In the genomic region with DNA sequence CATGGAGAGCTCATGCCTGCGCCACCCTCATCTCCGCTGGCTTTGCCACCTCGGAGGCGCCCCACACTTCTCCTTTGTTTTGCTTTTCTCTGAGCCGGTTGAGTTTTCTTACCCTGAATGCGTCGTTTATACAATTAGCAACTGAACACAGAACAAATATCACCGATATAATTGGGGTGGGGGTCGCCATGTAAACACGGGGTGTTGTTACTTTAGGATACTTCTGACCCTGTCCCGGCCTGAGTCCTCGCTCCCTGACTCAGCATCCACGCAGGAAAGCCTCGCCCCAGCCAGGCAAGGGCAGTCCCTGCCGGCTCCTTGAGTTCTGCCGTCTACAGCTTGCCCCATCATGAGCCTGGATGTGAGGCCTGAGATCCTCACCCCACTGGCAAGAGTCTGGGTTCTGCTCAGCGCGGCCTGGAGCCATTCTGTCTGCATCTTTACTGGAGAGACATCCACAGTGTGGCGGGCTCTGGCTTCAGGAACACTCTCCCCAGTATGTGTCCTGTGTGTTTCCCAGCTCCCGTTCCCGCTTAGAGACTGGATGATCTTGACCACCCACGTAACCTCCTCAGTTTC, we compare ENCODE assay signal across 16 cellular contexts. TPM values are rescaled to one million over a fixed set of nuclear protein-coding genes. Genes with fewer than 3 reads are reported as not detected.
DNase-seq lines count a peak whose midpoint lies in the region; ATAC-seq and TF ChIP-seq lines count a peak whose summit lies in the region.
"Had no signal": no experiment of that assay in that cellular context is flagged by ENCODE, and none has a peak within 500 bp of the region (broad histone marks: within the 10 kb centered on the region; RNA-seq: fewer than 3 reads in every experiment).

No MANE protein-coding gene starts in this region.

- peak overlapping the region; percentile 72 for H3K4me3 Mint-ChIP-seq in activated naive CD4-positive, alpha-beta T cell treated with anti-CD3 and anti-CD28 coated beads, Interleukin-2, amount 50 U/mL, for 24 hours
- no peak overlapping the region for H3K4me3 Mint-ChIP-seq in chondrocyte (ENCODE audit: unreplicated experiment)
- H3K4me3 Mint-ChIP-seq: activated CD8-positive, alpha-beta memory T cell treated with anti-CD3 and anti-CD28 coated beads, Interleukin-2, amount 10 ng/mL, durations not matched to agents 7 days and 5 days had no signal

- H2AFZ ChIP-seq in mesenchymal stem cell (ENCODE audit: low read depth, low read length): no peak overlapping the region

- H3K4me2 ChIP-seq in mesenchymal stem cell (ENCODE audit: low read length, poor library complexity, severe bottlenecking): no peak overlapping the region

- H3K36me3 Mint-ChIP-seq in activated naive CD4-positive, alpha-beta T cell treated with anti-CD3 and anti-CD28 coated beads, Interleukin-2, amount 50 U/mL, for 24 hours: no peaks in the 10 kb centered on the region
- peaks cover 7% of the 10 kb centered on the region for H3K36me3 Mint-ChIP-seq in chondrocyte (ENCODE audit: low read depth)

- H2BK5ac ChIP-seq in mesenchymal stem cell (ENCODE audit: low read depth, low read length, poor library complexity, severe bottlenecking): no peak overlapping the region

- no peaks in the 10 kb centered on the region for H3K79me1 ChIP-seq in mesenchymal stem cell (replicated peaks; ENCODE audit: low read length, poor library complexity, severe bottlenecking)

- H3K9me3 Mint-ChIP-seq in activated naive CD4-positive, alpha-beta T cell treated with anti-CD3 and anti-CD28 coated beads, Interleukin-2, amount 50 U/mL, for 24 hours: no peaks in the 10 kb centered on the region
- no peaks in the 10 kb centered on the region for H3K9me3 Mint-ChIP-seq in chondrocyte (ENCODE audit: low read depth)

- H3K23ac ChIP-seq in mesenchymal stem cell (ENCODE audit: low read length in 2 of 2): peak overlapping the region in 1 of 2 experiments; percentile 3

- no peak overlapping the region for H2BK120ac ChIP-seq in mesenchymal stem cell (ENCODE audit: low read depth, low read length)

- ATAC-seq in thoracic aorta (ENCODE audit: insufficient number of reproducible peaks, low FRiP score, low read depth) (no peak), gastroesophageal sphincter (no peak)
- ATAC-seq: activated CD8-positive, alpha-beta memory T cell treated with anti-CD3 and anti-CD28 coated beads, Interleukin-2, amount 10 ng/mL, durations not matched to agents 7 days and 5 days; Panc1 had no signal

- H3K14ac ChIP-seq in mesenchymal stem cell (ENCODE audit: low read length in 2 of 2): no peak overlapping the region

- peak overlapping the region in 1 of 2 experiments; percentile 28 for H3K18ac ChIP-seq in mesenchymal stem cell (ENCODE audit: low read depth in 1 of 2, low read length in 2 of 2)

- no peak overlapping the region for H3K9ac ChIP-seq in mesenchymal stem cell (ENCODE audit: low read length)

- TF ChIP-seq EP300 in gastroesophageal sphincter (IDR thresholded peaks at IDR 0.05): no peak

- no peak for DNase-seq in activated naive CD4-positive, alpha-beta T cell (lab: John Stamatoyannopoulos, UW)
- DNase-seq in chondrocyte (ENCODE audit: low spot score) (peak; percentile 78), mesenchymal stem cell (peak; percentile 49), thoracic aorta (ENCODE audit: low spot score) (no peak), OCI-M1 (lab: John Stamatoyannopoulos, UW) (no peak), posterior vena cava (ENCODE audit: low spot score) (no peak)
- DNase-seq: activated CD8-positive, alpha-beta memory T cell treated with anti-CD3 and anti-CD28 coated beads, Interleukin-2, amount 10 ng/mL, durations not matched to agents 7 days and 5 days; hypothalamus; NCI-H1105 treated with DMSO at 0.1 percent for 48 hours; NCI-H510A; posterior cingulate gyrus; T1000 had no signal

- no peak overlapping the region for H2BK15ac ChIP-seq in mesenchymal stem cell (ENCODE audit: low read depth, poor library complexity, severe bottlenecking)

- H4K91ac ChIP-seq in mesenchymal stem cell (ENCODE audit: low read length): no peak overlapping the region

- H3K27me3 ChIP-seq in mesenchymal stem cell (ENCODE audit: control insufficient read depth in 1 of 2, insufficient read depth in 1 of 2, low read length in 2 of 2) (peaks cover 91 to 100% of the 10 kb centered on the region in 2 experiments), thoracic aorta (replicated peaks; ENCODE audit: insufficient read depth) (peaks cover 8% of the 10 kb centered on the region), gastroesophageal sphincter (peaks cover 94% of the 10 kb centered on the region)

- H3K9me3 ChIP-seq in mesenchymal stem cell (ENCODE audit: control insufficient read depth, low read length) (no peaks in the 10 kb centered on the region), thoracic aorta (no peaks in the 10 kb centered on the region), gastroesophageal sphincter (no peaks in the 10 kb centered on the region)

- 26% methylated on average over 19 of the region's 22 CpGs for WGBS in mesenchymal stem cell
- WGBS in gastroesophageal sphincter (ENCODE audit: low coverage in 1 of 2), 2 donors: 17 to 18% methylated on average over 4 to 12 of the region's 22 CpGs

- H3K27ac Mint-ChIP-seq in activated naive CD4-positive, alpha-beta T cell treated with anti-CD3 and anti-CD28 coated beads, Interleukin-2, amount 50 U/mL, for 24 hours: no peak overlapping the region
- no peak overlapping the region for H3K27ac Mint-ChIP-seq in chondrocyte (ENCODE audit: unreplicated experiment)
- H3K27ac Mint-ChIP-seq: activated CD8-positive, alpha-beta memory T cell treated with anti-CD3 and anti-CD28 coated beads, Interleukin-2, amount 10 ng/mL, durations not matched to agents 7 days and 5 days had no signal

- peak overlapping the region; percentile 65 for H4K8ac ChIP-seq in mesenchymal stem cell (ENCODE audit: low read length)

- H3K4me1 ChIP-seq in mesenchymal stem cell (ENCODE audit: control insufficient read depth, insufficient read depth, low read depth, low read length) (peaks cover 19% of the 10 kb centered on the region), thoracic aorta (ENCODE audit: control insufficient read depth in 1 of 2, low read depth in 2 of 2) (peaks cover 11 to 23% of the 10 kb centered on the region in 2 donors), gastroesophageal sphincter (peaks cover 0 to 44% (median 14%) of the 10 kb centered on the region in 3 donors)

- peak overlapping the region in 1 of 2 experiments; percentile 21 for H3K4ac ChIP-seq in mesenchymal stem cell (ENCODE audit: low read depth in 1 of 2, low read length in 2 of 2)

- H3K4me3 ChIP-seq in mesenchymal stem cell (ENCODE audit: insufficient read depth in 1 of 2, low read depth in 1 of 2, low read length in 2 of 2) (peak overlapping the region in 1 of 2 experiments; percentile 63), thoracic aorta (peak overlapping the region; percentile 33), gastroesophageal sphincter (peak overlapping the region in 1 of 2 donors; percentile 25)

- intact Hi-C loops in posterior vena cava (cut with DNase I): no loop called here

- no peak for TF ChIP-seq CTCF in chondrocyte (IDR thresholded peaks at IDR 0.05)
- no peak for TF ChIP-seq CTCF in thoracic aorta (IDR thresholded peaks at IDR 0.05)
- TF ChIP-seq CTCF in gastroesophageal sphincter (IDR thresholded peaks at IDR 0.05): no peak

- TF ChIP-seq POLR2A in gastroesophageal sphincter (IDR thresholded peaks at IDR 0.05): no peak

- no peak overlapping the region for H2AK5ac ChIP-seq in mesenchymal stem cell (ENCODE audit: low read length, severe bottlenecking)

- no peak overlapping the region for H2BK12ac ChIP-seq in mesenchymal stem cell (ENCODE audit: low read length in 2 of 2)

- H3K36me3 ChIP-seq in mesenchymal stem cell (ENCODE audit: control insufficient read depth in 1 of 2, insufficient read depth in 2 of 2, low read depth in 1 of 2, low read length in 2 of 2) (no peaks in the 10 kb centered on the region), thoracic aorta (no peaks in the 10 kb centered on the region), gastroesophageal sphincter (no peaks in the 10 kb centered on the region)

- no peak overlapping the region for H3K27ac ChIP-seq in mesenchymal stem cell (ENCODE audit: low read length, poor library complexity, severe bottlenecking)
- no peak overlapping the region for H3K27ac ChIP-seq in thoracic aorta
- no peak overlapping the region for H3K27ac ChIP-seq in gastroesophageal sphincter

- H3K27me3 Mint-ChIP-seq in activated naive CD4-positive, alpha-beta T cell treated with anti-CD3 and anti-CD28 coated beads, Interleukin-2, amount 50 U/mL, for 24 hours: peaks cover 58% of the 10 kb centered on the region
- peaks cover 23% of the 10 kb centered on the region for H3K27me3 Mint-ChIP-seq in chondrocyte (ENCODE audit: low read depth)

- peaks cover 33% of the 10 kb centered on the region for H3K4me1 Mint-ChIP-seq in activated naive CD4-positive, alpha-beta T cell treated with anti-CD3 and anti-CD28 coated beads, Interleukin-2, amount 50 U/mL, for 24 hours
- peaks cover 20% of the 10 kb centered on the region for H3K4me1 Mint-ChIP-seq in chondrocyte (ENCODE audit: low read depth)

RNA-seq across cellular contexts. Expression of gene NKX2-5, which starts 5.5 kb away (rescaled TPM):
- total RNA-seq in chondrocyte (14.8 to 23.7 TPM (median 15.4 TPM) in 3 replicates), thoracic aorta (not detected), posterior vena cava (not detected), gastroesophageal sphincter (not detected)
- 46.8 TPM for polyA plus RNA-seq in mesenchymal stem cell (2013, experiment 1 of 2)
- 45.4 TPM for polyA plus RNA-seq in mesenchymal stem cell (2013, experiment 2 of 2)
- total RNA-seq: activated CD8-positive, alpha-beta memory T cell treated with anti-CD3 and anti-CD28 coated beads, Interleukin-2, amount 10 ng/mL, durations not matched to agents 7 days and 5 days; lung microvascular endothelial cell had no signal

Comparison
In these comparisons a context has a peak if more than half of its experiments do, and no peak if none do; other contexts are left out.
1. DNase-seq: peak in chondrocyte (single experiment) and mesenchymal stem cell (single experiment); none in activated naive CD4-positive, alpha-beta T cell (0 of 4), thoracic aorta (single experiment), OCI-M1 (single experiment) and posterior vena cava (single experiment).
2. RNA of gene NKX2-5, which starts 5.5 kb away (total RNA-seq): 14.8 to 23.7 TPM in chondrocyte; not detected in posterior vena cava, not detected in thoracic aorta and not detected in gastroesophageal sphincter; every median in the first group is over 10 times any median in the second.